1 cellular context compared by ENCODE assay signal in genomic region chr1:172408958-172409357, GRCh38.
TF ChIP-seq lines count a peak whose summit lies in the region.

No MANE protein-coding gene starts in this region.

TF ChIP-seq in IMR-90, 13 proteins besides CTCF, POLR2A, EP300 and RAD21:
- TF ChIP-seq MAFK (IDR thresholded peaks at IDR 0.05; ENCODE audit: low read depth, low read length) (no peak), NFE2L2 (IDR thresholded peaks at IDR 0.05; ENCODE audit: low read depth, low read length) (no peak), BHLHE40 (IDR thresholded peaks at IDR 0.05; ENCODE audit: low read depth, low read length) (no peak), SMC3 (IDR thresholded peaks at IDR 0.05; ENCODE audit: low read depth, low read length) (no peak), FOS (IDR thresholded peaks at IDR 0.05; ENCODE audit: low read depth, low read length) (no peak), ELK1 (IDR thresholded peaks at IDR 0.05; ENCODE audit: borderline replicate concordance, low read depth, low read length) (no peak), MAZ (IDR thresholded peaks at IDR 0.05; ENCODE audit: borderline replicate concordance, low read depth, low read length) (no peak), CHD1 (IDR thresholded peaks at IDR 0.05; ENCODE audit: low read depth, low read length) (no peak), USF2 (IDR thresholded peaks at IDR 0.05; ENCODE audit: low read depth, low read length) (no peak), RCOR1 (IDR thresholded peaks at IDR 0.05; ENCODE audit: insufficient replicate concordance, low read length) (no peak)
